Comparison of ENCODE assay signal across 1 cellular context in the genomic region with DNA sequence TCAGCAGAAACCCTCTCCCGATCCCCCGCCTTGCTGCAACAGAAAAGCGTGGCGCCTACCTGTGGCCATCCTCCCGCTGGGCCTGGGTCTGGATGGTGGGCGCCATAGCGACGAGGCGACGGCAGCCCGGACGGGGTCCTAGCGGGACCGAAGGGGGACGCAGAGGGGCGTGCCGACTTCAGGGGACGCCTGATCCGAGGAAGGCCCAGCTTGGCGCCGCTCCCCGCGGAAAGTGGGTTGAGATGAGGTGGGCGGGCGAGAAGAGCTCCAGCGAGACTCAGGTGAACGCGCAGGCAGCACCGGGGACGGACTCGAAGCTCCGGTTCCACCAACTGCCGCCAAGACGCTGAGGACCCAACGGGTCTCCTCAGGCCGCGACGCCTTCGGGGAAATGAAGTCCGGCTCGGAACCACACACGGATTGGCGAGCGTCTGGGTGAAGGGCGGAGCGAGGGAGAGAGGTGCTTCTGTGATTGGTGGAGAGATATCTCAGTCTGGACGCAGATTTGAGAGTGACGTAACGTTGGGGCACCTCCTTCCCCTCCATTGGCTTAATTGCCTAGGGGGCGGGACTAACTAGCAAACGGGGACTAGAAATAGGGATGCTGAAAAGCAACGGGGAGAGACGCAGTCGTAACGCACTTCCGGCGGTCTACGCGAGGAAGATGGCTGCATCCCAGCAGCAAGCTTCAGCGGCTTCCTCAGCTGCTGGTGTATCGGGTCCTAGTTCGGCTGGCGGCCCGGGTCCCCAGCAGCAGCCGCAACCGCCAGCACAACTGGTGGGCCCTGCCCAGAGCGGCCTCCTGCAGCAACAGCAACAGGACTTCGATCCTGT.
TF ChIP-seq lines count a peak whose summit lies in the region.

A gene with protein sequence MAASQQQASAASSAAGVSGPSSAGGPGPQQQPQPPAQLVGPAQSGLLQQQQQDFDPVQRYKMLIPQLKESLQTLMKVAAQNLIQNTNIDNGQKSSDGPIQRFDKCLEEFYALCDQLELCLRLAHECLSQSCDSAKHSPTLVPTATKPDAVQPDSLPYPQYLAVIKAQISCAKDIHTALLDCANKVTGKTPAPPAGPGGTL (plus strand): TSS at position 620 of the 834 bp plus-strand sequence. CDS start 45 bp downstream, at position 665.
A gene (minus strand): TSS at position 348 of the 834 bp plus-strand sequence. CDS start 242 bp downstream, at position 106.

TF ChIP-seq in endothelial cell of umbilical vein, 7 proteins besides CTCF, POLR2A, EP300 and RAD21 (continued from another document):
- peak; percentile 92 for TF ChIP-seq POLR2AphosphoS5 (IDR thresholded peaks at IDR 0.05; ENCODE audit: insufficient read depth, low read depth, low read length)
